30 cellular contexts compared by ENCODE assay signal in genomic region chr14:105272623-105273022, GRCh38. TPM values are rescaled to one million over a fixed set of nuclear protein-coding genes. Genes with fewer than 3 reads are reported as not detected.
DNase-seq lines count a peak whose midpoint lies in the region; FAIRE-seq and TF ChIP-seq lines count a peak whose summit lies in the region.
"Had no signal": no experiment of that assay in that cellular context is flagged by ENCODE, and none has a peak within 500 bp of the region (broad histone marks: within the 10 kb centered on the region; RNA-seq: fewer than 3 reads in every experiment).

No MANE protein-coding gene starts in this region.

- no peak overlapping the region for H3K4me3 ChIP-seq in stomach
- H3K4me3 ChIP-seq: sigmoid colon, SK-N-MC, tibial nerve had no signal

- H3K4me1 Mint-ChIP-seq in type B pancreatic cell (ENCODE audit: unreplicated experiment): peaks cover 9% of the 10 kb centered on the region
- H3K4me1 Mint-ChIP-seq: activated naive CD8-positive, alpha-beta T cell treated with anti-CD3 and anti-CD28 coated beads, Interleukin-2, amount 50 U/mL, for 24 hours had no signal

- DNase-seq in DMS79 treated with DMSO at 0.1 percent for 48 hours (lab: John Stamatoyannopoulos, UW): peak; percentile 65
- DNase-seq in NCI-H510A treated with DMSO at 0.1 percent for 48 hours (lab: John Stamatoyannopoulos, UW): peak; percentile 91
- DNase-seq in islet precursor cell: peak; percentile 46
- DNase-seq in type B pancreatic cell (ENCODE audit: extremely low spot score, unreplicated experiment): no peak
- no peak for DNase-seq in amniotic stem cell (lab: John Stamatoyannopoulos, UW)
- no peak for DNase-seq in stomach
- DNase-seq in HTR-8/SVneo (ENCODE audit: insufficient read length, low spot score): no peak
- DNase-seq: activated CD4-positive, alpha-beta T cell treated with anti-CD3 and anti-CD28 coated beads, Interleukin-2, amount 50 U/mL, for 4 hours; activated naive CD4-positive, alpha-beta T cell; activated naive CD8-positive, alpha-beta T cell treated with anti-CD3 and anti-CD28 coated beads, Interleukin-2, amount 50 U/mL, for 24 hours; CD4-positive, alpha-beta T cell; central memory CD4-positive, alpha-beta T cell; cortex of kidney; effector memory CD8-positive, alpha-beta T cell; glutamatergic neuron; H7; MM.1S; naive thymus-derived CD8-positive, alpha-beta T cell; NCI-H1105 treated with DMSO at 0.1 percent for 48 hours; NCI-H2029 treated with DMSO at 0.1 percent for 48 hours; nucleus accumbens; sigmoid colon; stimulated activated CD4-positive, alpha-beta T cell treated with anti-CD3 and anti-CD28 coated beads, Interleukin-12 subunit alpha, Interleukin-12 subunit beta, amount 100 ng/mL, for 4 hours; stimulated activated CD4-positive, alpha-beta T cell treated with anti-CD3 and anti-CD28 coated beads, Interleukin-4, amount 100 ng/mL, for 1 hour; T-helper 1 cell had no signal

- intact Hi-C loops in stomach (cut with DNase I; ENCODE audit: low total_unique reads): no loop called here

- H3K27ac Mint-ChIP-seq in type B pancreatic cell: peak overlapping the region; percentile 82
- H3K27ac Mint-ChIP-seq: activated naive CD8-positive, alpha-beta T cell treated with anti-CD3 and anti-CD28 coated beads, Interleukin-2, amount 50 U/mL, for 24 hours; CD4-positive, alpha-beta T cell; effector memory CD8-positive, alpha-beta T cell had no signal

- H3K27ac ChIP-seq in stomach: peak overlapping the region in 1 of 5 donors; percentile 8
- H3K27ac ChIP-seq: KMS-11, sigmoid colon, SK-N-MC, tibial nerve had no signal

- no peaks in the 10 kb centered on the region for H3K27me3 ChIP-seq in stomach
- H3K27me3 ChIP-seq: sigmoid colon, tibial nerve had no signal

- no peaks in the 10 kb centered on the region for H3K27me3 Mint-ChIP-seq in type B pancreatic cell
- H3K27me3 Mint-ChIP-seq: activated naive CD8-positive, alpha-beta T cell treated with anti-CD3 and anti-CD28 coated beads, Interleukin-2, amount 50 U/mL, for 24 hours; CD4-positive, alpha-beta T cell; effector memory CD8-positive, alpha-beta T cell; naive thymus-derived CD8-positive, alpha-beta T cell had no signal

- H3K36me3 Mint-ChIP-seq in type B pancreatic cell: no peaks in the 10 kb centered on the region

- no peaks in the 10 kb centered on the region for H3K9me3 Mint-ChIP-seq in type B pancreatic cell
- H3K9me3 Mint-ChIP-seq: activated naive CD8-positive, alpha-beta T cell treated with anti-CD3 and anti-CD28 coated beads, Interleukin-2, amount 50 U/mL, for 24 hours; CD4-positive, alpha-beta T cell; effector memory CD8-positive, alpha-beta T cell; naive thymus-derived CD8-positive, alpha-beta T cell had no signal

- FAIRE-seq in HTR-8/SVneo (lab: Jason Lieb, UNC): no peak
- FAIRE-seq: GM12891, keratinocyte had no signal

- WGBS in stomach, 5 donors: 73 to 82% (median 78%) methylated on average over 15 of the region's 15 CpGs

- H3K4me3 Mint-ChIP-seq in type B pancreatic cell: peak overlapping the region; percentile 31
- H3K4me3 Mint-ChIP-seq: activated naive CD8-positive, alpha-beta T cell treated with anti-CD3 and anti-CD28 coated beads, Interleukin-2, amount 50 U/mL, for 24 hours; CD4-positive, alpha-beta T cell; effector memory CD8-positive, alpha-beta T cell; naive thymus-derived CD8-positive, alpha-beta T cell had no signal

- TF ChIP-seq EP300 in stomach (IDR thresholded peaks at IDR 0.05): no peak

- peaks cover 0 to 36% (median 27%) of the 10 kb centered on the region in 4 donors for H3K36me3 ChIP-seq in stomach

- no peaks in the 10 kb centered on the region for H3K9me3 ChIP-seq in stomach
- H3K9me3 ChIP-seq: sigmoid colon, tibial nerve had no signal

- no peak for TF ChIP-seq POLR2A in stomach (IDR thresholded peaks at IDR 0.05)

- peaks cover 10 to 33% (median 24%) of the 10 kb centered on the region in 4 donors for H3K4me1 ChIP-seq in stomach
- H3K4me1 ChIP-seq: sigmoid colon had no signal

- TF ChIP-seq CTCF in type B pancreatic cell (conservative IDR thresholded peaks at IDR 0.05) (no peak), stomach (IDR thresholded peaks at IDR 0.05) (no peak)

RNA-seq across cellular contexts. Expression of gene BTBD6, which starts 24.3 kb away (rescaled TPM):
- total RNA-seq in type B pancreatic cell (ENCODE audit: low replicate concordance) (38.8 and 44.7 TPM in 2 replicates), stomach (10 to 100 TPM; 13.4 to 53.6 (median 25.2) TPM)
- polyA plus RNA-seq in stomach: 10 to 100 TPM; 47.1 to 55.0 (median 50.7) TPM

RNA-seq across cellular contexts. Expression of gene BRF1, which starts 28.2 kb away (rescaled TPM):
- 39.8 and 47.7 TPM in 2 replicates for total RNA-seq in type B pancreatic cell (ENCODE audit: low replicate concordance)
- total RNA-seq in stomach: 100 to 1,000 TPM in 1 of 5 donors, 10 to 100 TPM in 4; 31.5 to 141 (median 42.6) TPM
- polyA plus RNA-seq in stomach: 10 to 100 TPM in 2 of 3 donors, 1 to 10 TPM in 1; 9.2 to 19.7 (median 19.4) TPM

RNA-seq across cellular contexts. Expression of gene PACS2, which starts 41.9 kb away (rescaled TPM):
- total RNA-seq in type B pancreatic cell (ENCODE audit: low replicate concordance): 77.7 and 101 TPM in 2 replicates
- total RNA-seq in stomach: 100 to 1,000 TPM in 3 of 5 donors, 10 to 100 TPM in 2; 33.6 to 209 (median 114) TPM
- 10 to 100 TPM; 23.4 to 49.8 (median 34.7) TPM for polyA plus RNA-seq in stomach

Comparison
In these comparisons a context has a peak if more than half of its experiments do, and no peak if none do; other contexts are left out.
1. DNase-seq: peak in DMS79 treated with DMSO at 0.1 percent for 48 hours (single experiment), NCI-H510A treated with DMSO at 0.1 percent for 48 hours (single experiment) and islet precursor cell (single experiment); none in type B pancreatic cell (single experiment), amniotic stem cell (single experiment), stomach (single experiment) and HTR-8/SVneo (single experiment).